Comparison of ENCODE assay signal across 25 cellular contexts in the genomic region with DNA sequence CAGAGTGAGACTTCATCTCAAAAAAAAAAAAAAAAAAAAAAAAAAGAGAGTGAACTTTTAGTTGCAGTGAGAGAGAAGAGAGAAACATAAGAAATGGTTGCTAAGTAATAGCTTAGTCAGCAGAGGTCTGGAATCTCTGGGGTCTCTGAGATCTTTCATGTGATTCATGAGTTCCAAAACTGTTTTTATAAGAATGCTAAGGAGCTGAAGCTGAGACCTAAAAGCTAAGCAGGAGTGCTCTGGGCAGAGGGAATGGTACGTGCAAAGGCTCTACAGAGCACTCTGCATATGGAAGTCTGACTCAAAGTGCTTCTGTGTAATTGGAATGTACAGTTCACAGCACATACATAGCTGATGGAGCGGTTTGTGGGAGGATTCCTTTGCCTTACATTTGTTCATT.
DNase-seq lines count a peak whose midpoint lies in the region; ATAC-seq, FAIRE-seq and TF ChIP-seq lines count a peak whose summit lies in the region.
"Had no signal": no experiment of that assay in that cellular context is flagged by ENCODE, and none has a peak within 500 bp of the region (broad histone marks: within the 10 kb centered on the region; RNA-seq: fewer than 3 reads in every experiment).

No MANE protein-coding gene starts in this region.

- TF ChIP-seq CTCF in fibroblast of pulmonary artery (IDR thresholded peaks at IDR 0.05; ENCODE audit: low read length, missing control alignments) (no peak), osteocyte (IDR thresholded peaks at IDR 0.05) (no peak), RWPE1 (conservative IDR thresholded peaks at IDR 0.05; ENCODE audit: low read depth) (no peak)

- FAIRE-seq in GM12891 (lab: Jason Lieb, UNC): no peak
- FAIRE-seq: urothelium cell line had no signal

- ATAC-seq in HG02870 (IDR thresholded peaks at IDR 0.05; ENCODE audit: unreplicated experiment): no peak
- ATAC-seq: effector memory CD8-positive, alpha-beta T cell; mucosa of descending colon had no signal

- H3K4me3 Mint-ChIP-seq in osteocyte (ENCODE audit: unreplicated experiment): no peak overlapping the region
- H3K4me3 Mint-ChIP-seq: effector memory CD8-positive, alpha-beta T cell had no signal

- H3K4me3 ChIP-seq in fibroblast of pulmonary artery (replicated peaks; ENCODE audit: low read depth, low read length): no peak overlapping the region
- H3K4me3 ChIP-seq: esophagus muscularis mucosa, GM23248, mucosa of descending colon, suprapubic skin had no signal

- H3K27me3 Mint-ChIP-seq in osteocyte (ENCODE audit: unreplicated experiment): no peaks in the 10 kb centered on the region

- no peaks in the 10 kb centered on the region for H3K36me3 Mint-ChIP-seq in osteocyte (ENCODE audit: unreplicated experiment)

- no peak overlapping the region for H3K27ac ChIP-seq in RWPE1
- H3K27ac ChIP-seq: esophagus muscularis mucosa, GM23248, KMS-11, suprapubic skin had no signal

- POLR2A ChIA-PET in RWPE1 (lab: Yijun Ruan, JAX; ENCODE audit: low non-redundant PET): interaction anchor here (0.7 kb wide), 1 partner anchor 235 kb away, joined by 7 read pairs; no protein-coding TSS in a partner anchor

- H3K27ac Mint-ChIP-seq in osteocyte (ENCODE audit: unreplicated experiment): peak overlapping the region; percentile 69
- H3K27ac Mint-ChIP-seq: effector memory CD8-positive, alpha-beta T cell had no signal

- peaks cover 20% of the 10 kb centered on the region for H3K4me1 Mint-ChIP-seq in osteocyte (ENCODE audit: unreplicated experiment)

- no peaks in the 10 kb centered on the region for H3K9me3 Mint-ChIP-seq in osteocyte (ENCODE audit: unreplicated experiment)
- H3K9me3 Mint-ChIP-seq: effector memory CD8-positive, alpha-beta T cell had no signal

- no peak for TF ChIP-seq POLR2A in GM12891 (IDR thresholded peaks at IDR 0.05; ENCODE audit: low read depth, low read length)

- CTCF ChIA-PET in RWPE1 (lab: Yijun Ruan, JAX): no interaction called here

- DNase-seq in EH (ENCODE audit: low read depth): peak; percentile 31
- DNase-seq in amniotic stem cell (lab: John Stamatoyannopoulos, UW): peak; percentile 78
- DNase-seq in fibroblast of pulmonary artery (ENCODE audit: low read depth): peak; percentile 19
- no peak for DNase-seq in osteocyte (ENCODE audit: extremely low spot score, unreplicated experiment)
- DNase-seq in NCI-H510A treated with DMSO at 0.1 percent for 48 hours (lab: John Stamatoyannopoulos, UW): no peak
- DNase-seq in RWPE1 (ENCODE audit: low spot score): no peak
- no peak for DNase-seq in GM12891 (ENCODE audit: insufficient read length, low spot score)
- DNase-seq: ACHN; activated CD4-positive, alpha-beta T cell treated with anti-CD3 and anti-CD28 coated beads, Interleukin-2, amount 50 U/mL, for 48 hours; activated effector memory CD4-positive, alpha-beta T cell treated with anti-CD3 and anti-CD28 coated beads, Interleukin-2, amount 50 U/mL, for 16 hours; amygdala; cerebellar nuclear complex; effector memory CD8-positive, alpha-beta T cell; GM23248; head of caudate nucleus; mucosa of descending colon; NCI-H1048; NCI-H1930; NCI-H226; T-helper 2 cell had no signal

TF ChIP-seq in GM12891, 5 proteins besides CTCF, POLR2A, EP300 and RAD21:
- TF ChIP-seq PAX5 (IDR thresholded peaks at IDR 0.05; ENCODE audit: insufficient read depth, low read length, severe bottlenecking): no peak
- no peak for TF ChIP-seq POLR2AphosphoS5 (IDR thresholded peaks at IDR 0.05; ENCODE audit: low read depth, low read length)
- TF ChIP-seq TAF1 (IDR thresholded peaks at IDR 0.05; ENCODE audit: low read depth, low read length): no peak
- no peak for TF ChIP-seq POU2F2 (IDR thresholded peaks at IDR 0.05; ENCODE audit: low read depth, low read length)
- TF ChIP-seq SPI1 (IDR thresholded peaks at IDR 0.05; ENCODE audit: low read depth, low read length): no peak
TF ChIP-seq in GM12891: peak in this region for 0.

Comparison
In these comparisons a context has a peak if more than half of its experiments do, and no peak if none do; other contexts are left out.
1. DNase-seq: peak in EH (single experiment), amniotic stem cell (single experiment) and fibroblast of pulmonary artery (single experiment); none in osteocyte (single experiment), NCI-H510A treated with DMSO at 0.1 percent for 48 hours (single experiment), RWPE1 (single experiment) and GM12891 (single experiment).